In genomic region chr1:93338426-93338825, GRCh38 we compare ENCODE assay signal across 11 cellular contexts. TPM values are rescaled to one million over a fixed set of nuclear protein-coding genes. Genes with fewer than 3 reads are reported as not detected.
DNase-seq lines count a peak whose midpoint lies in the region; ATAC-seq, FAIRE-seq and TF ChIP-seq lines count a peak whose summit lies in the region.
"Had no signal": no experiment of that assay in that cellular context is flagged by ENCODE, and none has a peak within 500 bp of the region (broad histone marks: within the 10 kb centered on the region; RNA-seq: fewer than 3 reads in every experiment).

No MANE protein-coding gene starts in this region.

- FAIRE-seq in RCC 7860 (lab: Jason Lieb, UNC), result no peak
- FAIRE-seq in endothelial cell of umbilical vein (lab: Jason Lieb, UNC), result peak; percentile 89

- no peaks in the 10 kb centered on the region for H3K27me3 ChIP-seq in endothelial cell of umbilical vein (ENCODE audit: control insufficient read depth in 2 of 2, insufficient read depth in 2 of 2, low read length in 2 of 2)
- H3K27me3 ChIP-seq: tibial nerve had no signal

- ATAC-seq in GM21529 (IDR thresholded peaks at IDR 0.05; ENCODE audit: unreplicated experiment) (no peak), GM18861 (IDR thresholded peaks at IDR 0.05; ENCODE audit: unreplicated experiment) (no peak)

- H3K4me2 ChIP-seq in endothelial cell of umbilical vein (ENCODE audit: insufficient read depth, low read length), result peak overlapping the region; percentile 67

- H3K36me3 ChIP-seq in endothelial cell of umbilical vein (ENCODE audit: control insufficient read depth in 2 of 2, extremely low read depth in 1 of 2, insufficient read depth in 2 of 2, low read length in 2 of 2), result no peaks in the 10 kb centered on the region

- POLR2A ChIA-PET in endothelial cell of umbilical vein (lab: Charles Lee), result interaction anchor here (0.6 kb wide), 1 partner anchor 650 kb away, joined by 5 read pairs; no protein-coding TSS in a partner anchor

- no peaks in the 10 kb centered on the region for H3K9me3 ChIP-seq in endothelial cell of umbilical vein (replicated peaks; ENCODE audit: control insufficient read depth, insufficient read depth, low read length)
- H3K9me3 ChIP-seq: tibial nerve had no signal

- peak; percentile 49 for TF ChIP-seq POLR2A in endothelial cell of umbilical vein (IDR thresholded peaks at IDR 0.05; ENCODE audit: low read depth, low read length)

- no peaks in the 10 kb centered on the region for H4K20me1 ChIP-seq in endothelial cell of umbilical vein (replicated peaks; ENCODE audit: control insufficient read depth, extremely low read depth, insufficient read depth, low read length)

- peak overlapping the region; percentile 33 for H2AFZ ChIP-seq in endothelial cell of umbilical vein (ENCODE audit: low read depth, low read length)

- no peaks in the 10 kb centered on the region for H3K79me2 ChIP-seq in endothelial cell of umbilical vein (ENCODE audit: control insufficient read depth, insufficient read depth, low read length)

- dilution Hi-C loops in endothelial cell of umbilical vein (cut with MboI; ENCODE audit: extremely low pct_ligation_motif_present, low sequenced_read_pairs), result no loop called here

- H3K4me3 ChIP-seq in endothelial cell of umbilical vein (replicated peaks in 1 of 3; ENCODE audit: insufficient read depth in 1 of 3, low read depth in 1 of 3, low read length in 3 of 3), result no peak overlapping the region
- H3K4me3 ChIP-seq: tibial nerve had no signal

- no peak for TF ChIP-seq CTCF in endothelial cell of umbilical vein (IDR thresholded peaks at IDR 0.05; ENCODE audit: extremely low read depth in 1 of 2, insufficient read depth in 1 of 2, low read depth in 1 of 2, low read length in 2 of 2)

- peak overlapping the region; percentile 34 for H3K9ac ChIP-seq in endothelial cell of umbilical vein (replicated peaks; ENCODE audit: extremely low read depth, insufficient read depth, low read length)

- peaks cover 34% of the 10 kb centered on the region for H3K4me1 ChIP-seq in endothelial cell of umbilical vein (ENCODE audit: control insufficient read depth, extremely low read depth, insufficient read depth, low read length)

- H3K27ac ChIP-seq in endothelial cell of umbilical vein (ENCODE audit: insufficient read depth, low read depth, low read length), result peak overlapping the region; percentile 64
- H3K27ac ChIP-seq: tibial nerve had no signal

- BruUV-seq in endothelial cell of umbilical vein (replicated peaks; lab: Mats Ljungman, UMichigan), result no TSS peak

- intact Hi-C loops in endothelial cell of umbilical vein (cut with micrococcal nuclease), result no loop called here

- CTCF ChIA-PET in endothelial cell of umbilical vein (lab: Charles Lee), result interaction anchor here (1.0 to 3.9 kb wide), 4 partner anchors 9 to 34 kb away, joined by 3 to 18 read pairs (median 8); no protein-coding TSS in a partner anchor

- DNase-seq in GM04503 (ENCODE audit: low read depth), result peak; percentile 87
- DNase-seq in RCC 7860 (ENCODE audit: low spot score), result peak; percentile 73
- DNase-seq in endothelial cell of umbilical vein (ENCODE audit: low read depth, low spot score), result peak; percentile 66
- DNase-seq in pulmonary artery endothelial cell (ENCODE audit: low read depth, low spot score), result peak; percentile 57
- DNase-seq in cerebellar cortex (ENCODE audit: low spot score), result no peak
- no peak for DNase-seq in COR-L47 (lab: John Stamatoyannopoulos, UW)
- DNase-seq: activated CD4-positive, CD25-positive, alpha-beta regulatory T cell treated with anti-CD3 and anti-CD28 coated beads, Interleukin-2, amount 50 U/mL, for 72 hours; SHP77 treated with DMSO at 0.1 percent for 48 hours had no signal

- no peaks in the 10 kb centered on the region for H3K9me1 ChIP-seq in endothelial cell of umbilical vein (replicated peaks; ENCODE audit: control insufficient read depth, extremely low read depth, insufficient read depth, low read length)

TF ChIP-seq in endothelial cell of umbilical vein, 7 proteins besides CTCF, POLR2A, EP300 and RAD21:
- TF ChIP-seq MAX (IDR thresholded peaks at IDR 0.05; ENCODE audit: insufficient read depth, insufficient read length), result no peak
- TF ChIP-seq JUN (IDR thresholded peaks at IDR 0.05; ENCODE audit: borderline replicate concordance, insufficient read depth, insufficient read length, low read depth), result peak; percentile 71
- TF ChIP-seq FOS (IDR thresholded peaks at IDR 0.05; ENCODE audit: borderline replicate concordance, insufficient read depth, low read length), result peak; percentile 84
- TF ChIP-seq POLR2AphosphoS5 (IDR thresholded peaks at IDR 0.05; ENCODE audit: insufficient read depth, low read depth, low read length), result peak; percentile 38

RNA-seq across cellular contexts. Expression of gene DR1, which starts 7.3 kb away (rescaled TPM):
- 49.4 and 52.2 TPM in 2 replicates for total RNA-seq in endothelial cell of umbilical vein
- polyA plus RNA-seq in endothelial cell of umbilical vein, result 9.1 and 11.7 TPM in 2 replicates
- 20.7 and 20.8 TPM in 2 replicates for polyA plus RNA-seq in endothelial cell of umbilical vein (2011; cell fraction: cytosol; rRNA removed)
- polyA plus RNA-seq in endothelial cell of umbilical vein (2011; cell fraction: nucleus; rRNA removed), result 10.1 and 13.6 TPM in 2 replicates
- 27.8 and 40.9 TPM in 2 replicates for polyA plus RNA-seq in endothelial cell of umbilical vein (2012)
- 24.6 and 28.0 TPM in 2 replicates for polyA minus RNA-seq in endothelial cell of umbilical vein
- 48.9 TPM for polyA minus RNA-seq in endothelial cell of umbilical vein (2011; cell fraction: cytosol; rRNA and poly(A)+ RNA removed)
- 13.8 and 20.2 TPM in 2 replicates for polyA minus RNA-seq in endothelial cell of umbilical vein (2011; cell fraction: nucleus; rRNA and poly(A)+ RNA removed)
- 38.9 and 56.3 TPM in 2 replicates for total RNA-seq in pulmonary artery endothelial cell

Comparison
In these comparisons a context has a peak if more than half of its experiments do, and no peak if none do; other contexts are left out.
1. DNase-seq: peak in GM04503 (single experiment), RCC 7860 (single experiment), endothelial cell of umbilical vein (single experiment) and pulmonary artery endothelial cell (single experiment); none in cerebellar cortex (single experiment) and COR-L47 (single experiment).